Comparison of ENCODE assay signal across 18 cellular contexts in genomic region chr12:27937768-27938167, GRCh38. TPM values are rescaled to one million over a fixed set of nuclear protein-coding genes. Genes with fewer than 3 reads are reported as not detected.
DNase-seq lines count a peak whose midpoint lies in the region; ATAC-seq lines count a peak whose summit lies in the region.
"Had no signal": no experiment of that assay in that cellular context is flagged by ENCODE, and none has a peak within 500 bp of the region (broad histone marks: within the 10 kb centered on the region; RNA-seq: fewer than 3 reads in every experiment).

No MANE protein-coding gene starts in this region.

- DNase-seq in NOMO-1 (lab: John Stamatoyannopoulos, UW; ENCODE audit: unreplicated experiment in 2 of 2), result peak; percentile 13 to 44
- DNase-seq in NOMO-1 treated with dmso at 0.1 percent for 144 hours (lab: John Stamatoyannopoulos, UW; ENCODE audit: unreplicated experiment), result no peak
- peak; percentile 64 for DNase-seq in MV-4-11 (lab: John Stamatoyannopoulos, UW)
- peak; percentile 61 for DNase-seq in amniotic epithelial cell (ENCODE audit: low read depth)
- DNase-seq in renal cortical epithelial cell (ENCODE audit: low read depth), result peak; percentile 11
- no peak for DNase-seq in hepatic stellate cell (ENCODE audit: low spot score)
- DNase-seq in T-helper 9 cell, result no peak
- DNase-seq: 8988T; BE2C; Caco-2; CD4-positive, CD25-positive, alpha-beta regulatory T cell; NCI-H1105; NCI-H2081; NCI-H446 treated with DMSO at 0.1 percent for 48 hours; NCI-H69; PC-9 had no signal

- ATAC-seq in GM18520 (IDR thresholded peaks at IDR 0.05; ENCODE audit: unreplicated experiment), result no peak
- ATAC-seq: HCT116 had no signal

RNA-seq across cellular contexts. Expression of gene PTHLH, which starts 34.8 kb away (rescaled TPM):
- 0.40 and 9.7 TPM in 2 replicates for total RNA-seq in renal cortical epithelial cell
- total RNA-seq: Caco-2; CD4-positive, CD25-positive, alpha-beta regulatory T cell had no signal

Comparison
In these comparisons a context has a peak if more than half of its experiments do, and no peak if none do; other contexts are left out.
1. DNase-seq: peak in NOMO-1 (2 of 2), MV-4-11 (single experiment), amniotic epithelial cell (single experiment) and renal cortical epithelial cell (single experiment); none in NOMO-1 treated with dmso at 0.1 percent for 144 hours (single experiment), hepatic stellate cell (single experiment) and T-helper 9 cell (single experiment).